1 cellular context compared by ENCODE assay signal in genomic region chr11:82902086-82902485, GRCh38.
TF ChIP-seq lines count a peak whose summit lies in the region.

No MANE protein-coding gene starts in this region.

TF ChIP-seq in K562, 482 proteins besides CTCF, POLR2A, EP300 and RAD21 (continued from another document):
- TF ChIP-seq E2F4 (CRISPR knock-in tag; IDR thresholded peaks at IDR 0.05; ENCODE audit: low read depth) (no peak), DACH1 (IDR thresholded peaks at IDR 0.05; ENCODE audit: partially characterized antibody) (peak; percentile 32), GTF2E2 (tag; IDR thresholded peaks at IDR 0.05) (no peak), CBFA2T3 (IDR thresholded peaks at IDR 0.05) (0 out of 2 replicates have a peak, but pooled peaks have one; percentile 3), VEZF1 (CRISPR knock-in tag; IDR thresholded peaks at IDR 0.05) (0 out of 2 replicates have a peak, but pooled peaks have one; percentile 20)
- TF ChIP-seq, protein P1, sequence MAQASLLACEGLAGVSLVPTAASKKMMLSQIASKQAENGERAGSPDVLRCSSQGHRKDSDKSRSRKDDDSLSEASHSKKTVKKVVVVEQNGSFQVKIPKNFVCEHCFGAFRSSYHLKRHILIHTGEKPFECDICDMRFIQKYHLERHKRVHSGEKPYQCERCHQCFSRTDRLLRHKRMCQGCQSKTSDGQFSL (CRISPR knock-in tag; IDR thresholded peaks at IDR 0.05) = 0 out of 2 replicates have a peak, but pooled peaks have one; percentile 21
- TF ChIP-seq, protein P1 (tag; IDR thresholded peaks at IDR 0.05) = no peak
